In the genomic region with DNA sequence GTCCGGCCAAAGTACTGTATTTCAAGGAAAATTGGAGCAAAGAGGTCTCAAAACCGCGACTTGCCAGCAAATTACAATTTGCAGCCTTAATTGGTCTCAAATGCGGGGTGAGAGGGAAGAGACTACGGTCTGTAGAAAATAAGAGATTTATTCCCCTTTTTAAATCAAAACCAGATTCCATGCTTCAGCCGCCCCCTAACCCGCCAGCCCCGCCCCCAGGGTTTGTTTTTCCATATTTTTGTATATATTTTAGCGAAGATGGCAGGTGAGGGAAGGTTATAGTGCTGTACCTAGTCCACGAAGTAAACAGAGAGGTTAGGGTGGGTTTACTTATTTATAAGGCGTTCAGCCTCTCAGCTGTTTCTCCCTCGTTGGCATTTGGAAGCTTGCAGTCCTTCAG, we compare ENCODE assay signal across 8 cellular contexts. TPM values are rescaled to one million over a fixed set of nuclear protein-coding genes. Genes with fewer than 3 reads are reported as not detected.
DNase-seq lines count a peak whose midpoint lies in the region; ATAC-seq and TF ChIP-seq lines count a peak whose summit lies in the region.

No MANE protein-coding gene starts in this region.

- H3K27me3 Mint-ChIP-seq in Caco-2 (ENCODE audit: insufficient read depth, unreplicated experiment): peaks cover 12% of the 10 kb centered on the region

- H2AFZ ChIP-seq in OCI-LY3 (ENCODE audit: low read depth, low read length): no peak overlapping the region

- H3K9me3 Mint-ChIP-seq in Caco-2 (ENCODE audit: unreplicated experiment): no peaks in the 10 kb centered on the region

- H3K4me1 Mint-ChIP-seq in Caco-2 (ENCODE audit: low read depth, unreplicated experiment): no peaks in the 10 kb centered on the region

- no peak overlapping the region for H3K27ac ChIP-seq in OCI-LY3 (ENCODE audit: low read length)
- peak overlapping the region; percentile 97 for H3K27ac ChIP-seq in neutrophil

- TF ChIP-seq CTCF in Caco-2 (IDR thresholded peaks at IDR 0.05; ENCODE audit: insufficient read depth in 1 of 2, low read depth in 1 of 2, low read length in 1 of 2, severe bottlenecking in 1 of 2, unreplicated experiment in 1 of 2) (no peak), OCI-LY3 (IDR thresholded peaks at IDR 0.05; ENCODE audit: low read depth, low read length) (no peak), neutrophil (IDR thresholded peaks at IDR 0.05) (no peak)

- no TSS peak for BruUV-seq in Caco-2 (replicated peaks; lab: Mats Ljungman, UMichigan)

- no peaks in the 10 kb centered on the region for H3K4me1 ChIP-seq in Caco-2
- H3K4me1 ChIP-seq in OCI-LY3 (ENCODE audit: low read length): peaks cover 31% of the 10 kb centered on the region
- peaks cover 4% of the 10 kb centered on the region for H3K4me1 ChIP-seq in endocrine pancreas (ENCODE audit: control insufficient read depth, insufficient read depth, low read length)
- peaks cover 25% of the 10 kb centered on the region in 2 experiments for H3K4me1 ChIP-seq in neutrophil (ENCODE audit: control insufficient read depth in 1 of 2, insufficient read depth in 1 of 2, low read depth in 1 of 2, low read length in 1 of 2)

- H3K36me3 Mint-ChIP-seq in Caco-2 (ENCODE audit: insufficient read depth, unreplicated experiment): peaks cover 10% of the 10 kb centered on the region

- DNase-seq in Caco-2: no peak
- no peak for DNase-seq in KBM-7
- no peak for DNase-seq in posterior vena cava (ENCODE audit: low spot score)
- no peak for DNase-seq in OCI-M2 (lab: John Stamatoyannopoulos, UW; ENCODE audit: unreplicated experiment)

- peak overlapping the region; percentile 91 for H3K4me3 Mint-ChIP-seq in Caco-2 (ENCODE audit: unreplicated experiment)

- H3K9ac ChIP-seq in OCI-LY3 (ENCODE audit: low read length): peak overlapping the region; percentile 76
- H3K9ac ChIP-seq in endocrine pancreas (ENCODE audit: control insufficient read depth, insufficient read depth, low read length): peak overlapping the region; percentile 50

- H4K20me1 ChIP-seq in OCI-LY3 (ENCODE audit: insufficient read depth, low read length): peaks cover 16% of the 10 kb centered on the region

- intact Hi-C loops in Caco-2 (cut with micrococcal nuclease; ENCODE audit: unreplicated experiment): loop anchor here (10.0 kb wide), 1 partner anchor 101 kb away; no protein-coding TSS in a partner anchor
- intact Hi-C loops in posterior vena cava (cut with DNase I): loop anchor here (10.0 kb wide), 2 partner anchors 111 to 611 kb away; a partner anchor contains a TSS

- H3K4me2 ChIP-seq in OCI-LY3 (ENCODE audit: low read length): peak overlapping the region; percentile 83

- H3K27ac Mint-ChIP-seq in Caco-2 (ENCODE audit: unreplicated experiment): no peak overlapping the region

- H3K27me3 ChIP-seq in Caco-2 (replicated peaks; ENCODE audit: control insufficient read depth, insufficient read depth, low read length) (no peaks in the 10 kb centered on the region), OCI-LY3 (ENCODE audit: low read depth, low read length) (no peaks in the 10 kb centered on the region), endocrine pancreas (ENCODE audit: control insufficient read depth, insufficient read depth, low read length) (no peaks in the 10 kb centered on the region), neutrophil (peaks cover 25% of the 10 kb centered on the region)

- ATAC-seq in HG02938 (IDR thresholded peaks at IDR 0.05; ENCODE audit: unreplicated experiment): no peak

- no peaks in the 10 kb centered on the region for H3K36me3 ChIP-seq in Caco-2 (ENCODE audit: control insufficient read depth, insufficient read depth, low read length)
- H3K36me3 ChIP-seq in OCI-LY3 (replicated peaks; ENCODE audit: low read depth, low read length): no peaks in the 10 kb centered on the region
- H3K36me3 ChIP-seq in endocrine pancreas (ENCODE audit: control insufficient read depth, insufficient read depth, low read length): no peaks in the 10 kb centered on the region
- no peaks in the 10 kb centered on the region for H3K36me3 ChIP-seq in neutrophil

- POLR2A ChIA-PET in Caco-2 (lab: Charles Lee): no interaction called here

- H3K79me2 ChIP-seq in OCI-LY3 (ENCODE audit: low read length): peaks cover 40% of the 10 kb centered on the region

- no peaks in the 10 kb centered on the region for H3K9me3 ChIP-seq in Caco-2
- no peaks in the 10 kb centered on the region for H3K9me3 ChIP-seq in OCI-LY3 (ENCODE audit: insufficient read depth, low read length)
- H3K9me3 ChIP-seq in endocrine pancreas (ENCODE audit: control insufficient read depth, low read length): no peaks in the 10 kb centered on the region
- no peaks in the 10 kb centered on the region for H3K9me3 ChIP-seq in neutrophil

- CTCF ChIA-PET in Caco-2 (lab: Charles Lee): no interaction called here

- in situ Hi-C loops in KBM-7 (cut with MboI; ENCODE audit: low pct_unique_long_range_greater_than_20kb, low sequenced_read_pairs): no loop called here

- H3K4me3 ChIP-seq in Caco-2 (ENCODE audit: low read depth, low read length) (peak overlapping the region; percentile 53), OCI-LY3 (ENCODE audit: low read length) (peak overlapping the region; percentile 86), endocrine pancreas (ENCODE audit: control insufficient read depth, insufficient read depth, low read length) (peak overlapping the region; percentile 64), neutrophil (ENCODE audit: low read depth in 1 of 2, low read length in 1 of 2) (peak overlapping the region; percentile 90 to 97)

RNA-seq across cellular contexts. Expression of a gene that starts 1.0 kb away (rescaled TPM):
- 7.9 and 13.5 TPM in 2 replicates for total RNA-seq in Caco-2 (2022)
- 100 to 1,000 TPM; 152 to 174 TPM for total RNA-seq in posterior vena cava

Comparison
In these comparisons a context has a peak if more than half of its experiments do, and no peak if none do; other contexts are left out.
1. RNA of a gene that starts 1.0 kb away (total RNA-seq): 152 to 174 TPM in posterior vena cava; 7.9 to 13.5 TPM in Caco-2; every median in the first group is over 10 times any median in the second.
2. Peak in every context shown above with its lines, with median percentiles within 50 percentile points of each other: H3K4me3 ChIP-seq.